28 cellular contexts compared by ENCODE assay signal in genomic region chr15:71397377-71397776, GRCh38.
DNase-seq lines count a peak whose midpoint lies in the region; ATAC-seq, FAIRE-seq and TF ChIP-seq lines count a peak whose summit lies in the region.
"Had no signal": no experiment of that assay in that cellular context is flagged by ENCODE, and none has a peak within 500 bp of the region (broad histone marks: within the 10 kb centered on the region; RNA-seq: fewer than 3 reads in every experiment).

No MANE protein-coding gene starts in this region.

- H3K27ac ChIP-seq in astrocyte (ENCODE audit: low read depth, low read length) (no peak overlapping the region), upper lobe of right lung (no peak overlapping the region)
- no peak overlapping the region for H3K27ac ChIP-seq in CD4-positive, alpha-beta memory T cell (ENCODE audit: low read depth, low read length)
- H3K27ac ChIP-seq: BLaER1 treated with 17β-estradiol and CSF1 and Interleukin-3, amounts not matched to agents 10 nM and 100 nM; SJSA1 had no signal

- H3K4me3 Mint-ChIP-seq in astrocyte (ENCODE audit: unreplicated experiment) = no peak overlapping the region
- H3K4me3 Mint-ChIP-seq in CD4-positive, alpha-beta memory T cell = no peak overlapping the region
- H3K4me3 Mint-ChIP-seq: activated CD8-positive, alpha-beta T cell treated with anti-CD3 and anti-CD28 coated beads, Interleukin-2, amount 10 ng/mL, durations not matched to agents 7 days and 5 days; brain; naive B cell; T-cell had no signal

- H3K36me3 Mint-ChIP-seq in astrocyte (ENCODE audit: low read depth, unreplicated experiment) = no peaks in the 10 kb centered on the region
- no peaks in the 10 kb centered on the region for H3K36me3 Mint-ChIP-seq in CD4-positive, alpha-beta memory T cell
- H3K36me3 Mint-ChIP-seq: brain, naive B cell, T-cell had no signal

- H3K9me3 Mint-ChIP-seq in astrocyte (ENCODE audit: unreplicated experiment) = peaks cover 3% of the 10 kb centered on the region
- H3K9me3 Mint-ChIP-seq in CD4-positive, alpha-beta memory T cell = peaks cover 0 to 2% (median 0%) of the 10 kb centered on the region in 8 donors
- H3K9me3 Mint-ChIP-seq: brain, T-cell had no signal

- intact Hi-C loops in left cardiac atrium (cut with DNase I) (no loop called here), Right ventricle myocardium inferior (cut with DNase I) (no loop called here), upper lobe of right lung (cut with DNase I) (no loop called here), posterior vena cava (cut with DNase I) (loop anchor here in 1 of 2 donors (5.0 kb wide), 1 partner anchor 1215 kb away; no protein-coding TSS in a partner anchor)
- intact Hi-C loops in CD4-positive, alpha-beta memory T cell (cut with micrococcal nuclease) = no loop called here

- POLR2A ChIA-PET in CD4-positive, alpha-beta memory T cell (lab: Charles Lee; ENCODE audit: partially characterized antibody) = no interaction called here

- H3K4me1 Mint-ChIP-seq in astrocyte (ENCODE audit: low read depth, unreplicated experiment) = no peaks in the 10 kb centered on the region
- H3K4me1 Mint-ChIP-seq in CD4-positive, alpha-beta memory T cell = no peaks in the 10 kb centered on the region
- H3K4me1 Mint-ChIP-seq: naive B cell, T-cell had no signal

- DNase-seq in left cardiac atrium (peak; percentile 39), Right ventricle myocardium inferior (ENCODE audit: missing footprints) (no peak), astrocyte (ENCODE audit: low read depth) (peak; percentile 5), iris pigment epithelial cell (ENCODE audit: low read depth) (peak; percentile 50), upper lobe of right lung (peak; percentile 70), NAMALWA (ENCODE audit: low spot score) (no peak), posterior vena cava (ENCODE audit: low spot score) (no peak)
- DNase-seq in CD4-positive, alpha-beta memory T cell = no peak
- DNase-seq: activated CD4-positive, CD25-positive, alpha-beta regulatory T cell treated with anti-CD3 and anti-CD28 coated beads, Interleukin-2, amount 50 U/mL, for 72 hours; activated CD8-positive, alpha-beta T cell treated with anti-CD3 and anti-CD28 coated beads, Interleukin-2, amount 10 ng/mL, durations not matched to agents 7 days and 5 days; activated effector memory CD4-positive, alpha-beta T cell treated with anti-CD3 and anti-CD28 coated beads, Interleukin-2, amount 50 U/mL, for 16 hours; Caco-2; effector memory CD4-positive, alpha-beta T cell; mesenchymal stem cell; naive B cell; NCI-H1436; NCI-H2171; NCI-H524; nucleus accumbens; stimulated activated CD4-positive, alpha-beta T cell treated with anti-CD3 and anti-CD28 coated beads, Interleukin-1b, Interleukin-23, amount 100 ng/mL, for 48 hours; T-cell; uterus had no signal

- peaks cover 17% of the 10 kb centered on the region for H3K27me3 Mint-ChIP-seq in astrocyte (ENCODE audit: low read depth, unreplicated experiment)
- H3K27me3 Mint-ChIP-seq in CD4-positive, alpha-beta memory T cell = peaks cover 2 to 10% of the 10 kb centered on the region in 2 donors
- H3K27me3 Mint-ChIP-seq: brain had no signal

- no peak for FAIRE-seq in astrocyte (lab: Jason Lieb, UNC)
- FAIRE-seq: colon, GM12891 had no signal

- H3K79me2 ChIP-seq in astrocyte (ENCODE audit: insufficient read depth, low read length) = no peaks in the 10 kb centered on the region

- no peak overlapping the region for H3K4me2 ChIP-seq in astrocyte (ENCODE audit: low read length)
- H3K4me2 ChIP-seq: BLaER1 treated with 17β-estradiol and CSF1 and Interleukin-3, amounts not matched to agents 10 nM and 100 nM had no signal

- H3K36me3 ChIP-seq in astrocyte (ENCODE audit: insufficient read depth, low read length) (no peaks in the 10 kb centered on the region), upper lobe of right lung (no peaks in the 10 kb centered on the region)
- no peaks in the 10 kb centered on the region for H3K36me3 ChIP-seq in CD4-positive, alpha-beta memory T cell (ENCODE audit: insufficient read depth, low read length)
- H3K36me3 ChIP-seq: BLaER1 treated with 17β-estradiol and CSF1 and Interleukin-3, amounts not matched to agents 10 nM and 100 nM; SJSA1; uterus had no signal

- CTCF ChIA-PET in CD4-positive, alpha-beta memory T cell (lab: Charles Lee; ENCODE audit: partially characterized antibody) = no interaction called here

- no peak overlapping the region for H3K27ac Mint-ChIP-seq in astrocyte (ENCODE audit: unreplicated experiment)
- H3K27ac Mint-ChIP-seq in CD4-positive, alpha-beta memory T cell = no peak overlapping the region
- H3K27ac Mint-ChIP-seq: activated CD8-positive, alpha-beta T cell treated with anti-CD3 and anti-CD28 coated beads, Interleukin-2, amount 10 ng/mL, durations not matched to agents 7 days and 5 days; T-cell had no signal

- H3K27me3 ChIP-seq in astrocyte (ENCODE audit: insufficient read depth, low read length) = no peaks in the 10 kb centered on the region
- H3K27me3 ChIP-seq in upper lobe of right lung = no peaks in the 10 kb centered on the region
- H3K27me3 ChIP-seq in CD4-positive, alpha-beta memory T cell (ENCODE audit: insufficient read depth, low read length) = no peaks in the 10 kb centered on the region
- H3K27me3 ChIP-seq: BLaER1 treated with 17β-estradiol and CSF1 and Interleukin-3, amounts not matched to agents 10 nM and 100 nM; SJSA1; uterus had no signal

- H3K9ac ChIP-seq in astrocyte (ENCODE audit: low read length) = no peak overlapping the region
- H3K9ac ChIP-seq: BLaER1 treated with 17β-estradiol and CSF1 and Interleukin-3, amounts not matched to agents 10 nM and 100 nM had no signal

- TF ChIP-seq CTCF in astrocyte (IDR thresholded peaks at IDR 0.05; ENCODE audit: insufficient read depth, low read depth, low read length) (no peak), upper lobe of right lung (IDR thresholded peaks at IDR 0.05) (no peak)

- no peak overlapping the region for H3K4me3 ChIP-seq in astrocyte (ENCODE audit: insufficient read depth, low read depth, low read length)
- no peak overlapping the region for H3K4me3 ChIP-seq in upper lobe of right lung
- H3K4me3 ChIP-seq in CD4-positive, alpha-beta memory T cell (ENCODE audit: low read length in 2 of 2) = no peak overlapping the region
- H3K4me3 ChIP-seq: BLaER1 treated with 17β-estradiol and CSF1 and Interleukin-3, amounts not matched to agents 10 nM and 100 nM; SJSA1; uterus had no signal

- no peak overlapping the region for H2AFZ ChIP-seq in astrocyte (ENCODE audit: low read depth, low read length)

- H3K4me1 ChIP-seq in astrocyte (ENCODE audit: insufficient read depth, low read length) (no peaks in the 10 kb centered on the region), upper lobe of right lung (peaks cover 14% of the 10 kb centered on the region)
- no peaks in the 10 kb centered on the region for H3K4me1 ChIP-seq in CD4-positive, alpha-beta memory T cell (ENCODE audit: insufficient read depth, low read length)
- H3K4me1 ChIP-seq: Caco-2 had no signal

- ATAC-seq in left cardiac atrium (no peak), Right ventricle myocardium inferior (no peak), upper lobe of right lung (peak; percentile 45)
- ATAC-seq: activated CD8-positive, alpha-beta T cell treated with anti-CD3 and anti-CD28 coated beads, Interleukin-2, amount 10 ng/mL, durations not matched to agents 7 days and 5 days; Panc1; T-cell had no signal

- H3K9me3 ChIP-seq in astrocyte (ENCODE audit: insufficient read depth, low read depth, low read length) (peaks cover 5% of the 10 kb centered on the region), upper lobe of right lung (no peaks in the 10 kb centered on the region)
- H3K9me3 ChIP-seq in CD4-positive, alpha-beta memory T cell (ENCODE audit: control insufficient read depth in 1 of 2, low read length in 2 of 2) = no peaks in the 10 kb centered on the region
- H3K9me3 ChIP-seq: BLaER1 treated with 17β-estradiol and CSF1 and Interleukin-3, amounts not matched to agents 10 nM and 100 nM; Caco-2; SJSA1; uterus had no signal

- H4K20me1 ChIP-seq in astrocyte (ENCODE audit: insufficient read depth, low read length) = no peaks in the 10 kb centered on the region
- H4K20me1 ChIP-seq: BLaER1 treated with 17β-estradiol and CSF1 and Interleukin-3, amounts not matched to agents 10 nM and 100 nM had no signal

Comparison
In these comparisons a context has a peak if more than half of its experiments do, and no peak if none do; other contexts are left out.
1. DNase-seq: peak in left cardiac atrium (single experiment), astrocyte (single experiment), iris pigment epithelial cell (single experiment) and upper lobe of right lung (single experiment); none in Right ventricle myocardium inferior (single experiment), NAMALWA (single experiment), CD4-positive, alpha-beta memory T cell (0 of 5) and posterior vena cava (single experiment).